8 cellular contexts compared by ENCODE assay signal in the genomic region with DNA sequence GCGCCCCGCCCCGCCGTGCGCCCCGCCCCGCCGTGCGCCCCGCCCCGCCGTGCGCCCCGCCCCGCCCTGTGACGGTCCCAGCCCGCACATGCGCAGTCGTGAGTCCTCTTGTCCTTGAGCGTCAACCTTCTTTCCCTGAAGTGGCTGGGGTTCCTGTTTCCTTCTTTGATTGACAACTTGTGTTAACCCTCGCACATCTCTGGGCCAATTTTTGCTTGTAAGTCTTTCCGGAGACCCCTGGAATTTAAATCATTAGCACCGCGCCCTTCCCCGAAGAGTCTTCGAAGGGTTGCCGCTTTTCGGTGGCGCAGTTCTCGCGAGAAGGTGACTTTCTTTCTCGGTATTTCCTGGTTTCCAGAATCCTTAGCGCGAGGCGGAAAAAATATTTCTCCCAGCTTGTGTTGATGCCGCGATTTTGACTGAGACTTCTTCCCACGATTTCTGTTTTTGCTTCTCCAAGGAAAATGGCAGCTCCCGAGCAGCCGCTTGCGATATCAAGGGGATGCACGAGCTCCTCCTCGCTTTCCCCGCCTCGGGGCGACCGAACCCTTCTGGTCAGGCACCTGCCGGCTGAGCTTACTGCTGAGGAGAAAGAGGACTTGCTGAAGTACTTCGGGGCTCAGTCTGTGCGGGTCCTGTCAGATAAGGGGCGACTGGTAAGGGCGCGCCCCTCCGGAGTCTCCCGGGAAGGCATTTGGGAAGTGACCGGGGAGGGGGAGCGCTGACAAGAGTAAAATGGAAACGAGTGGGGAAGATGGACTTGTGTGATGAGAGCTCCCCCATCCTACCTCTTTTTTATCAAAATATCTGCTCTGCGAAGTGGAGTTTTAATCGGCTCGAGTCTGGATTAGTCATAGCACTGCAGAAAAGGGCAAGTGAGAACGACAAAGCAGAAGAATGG. TPM values are rescaled to one million over a fixed set of nuclear protein-coding genes. Genes with fewer than 3 reads are reported as not detected.
DNase-seq lines count a peak whose midpoint lies in the region; TF ChIP-seq lines count a peak whose summit lies in the region.

A gene with protein sequence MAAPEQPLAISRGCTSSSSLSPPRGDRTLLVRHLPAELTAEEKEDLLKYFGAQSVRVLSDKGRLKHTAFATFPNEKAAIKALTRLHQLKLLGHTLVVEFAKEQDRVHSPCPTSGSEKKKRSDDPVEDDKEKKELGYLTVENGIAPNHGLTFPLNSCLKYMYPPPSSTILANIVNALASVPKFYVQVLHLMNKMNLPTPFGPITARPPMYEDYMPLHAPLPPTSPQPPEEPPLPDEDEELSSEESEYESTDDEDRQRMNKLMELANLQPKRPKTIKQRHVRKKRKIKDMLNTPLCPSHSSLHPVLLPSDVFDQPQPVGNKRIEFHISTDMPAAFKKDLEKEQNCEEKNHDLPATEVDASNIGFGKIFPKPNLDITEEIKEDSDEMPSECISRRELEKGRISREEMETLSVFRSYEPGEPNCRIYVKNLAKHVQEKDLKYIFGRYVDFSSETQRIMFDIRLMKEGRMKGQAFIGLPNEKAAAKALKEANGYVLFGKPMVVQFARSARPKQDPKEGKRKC (plus strand): TSS at position 93 of the 901 bp plus-strand sequence. CDS start 372 bp downstream, at position 465.

- H3K4me3 ChIP-seq in NB4 (ENCODE audit: low read depth, low read length) (peak within 1 kb of the TSS; percentile 81), SK-N-MC (peak within 1 kb of the TSS; percentile 93)

- no peaks in the 10 kb centered on the region; the same call in 1 of the 2 replicates for H3K27me3 Mint-ChIP-seq in HFFc6 (ENCODE audit: insufficient read depth)

- H3K4me3 Mint-ChIP-seq in HFFc6, result peak within 1 kb of the TSS; percentile 98

- TF ChIP-seq CTCF in HFFc6 (IDR thresholded peaks at IDR 0.05), result peak; percentile 32; the same call in 1 of the 2 replicates
- no peak for TF ChIP-seq CTCF in NB4 (IDR thresholded peaks at IDR 0.05; ENCODE audit: low read depth, low read length)

- H3K27ac ChIP-seq in SK-N-MC (peak within 1 kb of the TSS; percentile 99), temporal lobe (ENCODE audit: low read depth, low read length) (peak within 1 kb of the TSS; percentile 86)

- H3K36me3 ChIP-seq in SK-N-MC (ENCODE audit: insufficient read depth, low read length), result peaks cover 31% of the 10 kb centered on the region

- peaks cover 26% of the 10 kb centered on the region for H3K36me3 Mint-ChIP-seq in HFFc6 (ENCODE audit: low read depth)

- no peaks in the 10 kb centered on the region for H3K9me3 Mint-ChIP-seq in HFFc6

- H3K4me1 Mint-ChIP-seq in HFFc6 (ENCODE audit: low read depth), result peaks cover 50% of the 10 kb centered on the region

- DNase-seq in GM04503 (ENCODE audit: low read depth) (peak; percentile 60), HFFc6 (peak; percentile 88), NB4 (ENCODE audit: low read depth) (peak; percentile 83), SK-N-MC (ENCODE audit: low read depth, low spot score) (peak; percentile 74), glomerular endothelial cell (ENCODE audit: extremely low read depth, low read depth, low spot score) (peak; percentile 88), occipital lobe (lab: John Stamatoyannopoulos, UW) (peak; percentile 86)
- DNase-seq in activated naive CD4-positive, alpha-beta T cell treated with anti-CD3 and anti-CD28 coated beads, Interleukin-2, amount 50 U/mL, for 16 hours, result peak; percentile 81

- peak; percentile 44 for TF ChIP-seq POLR2A in NB4 (IDR thresholded peaks at IDR 0.05; ENCODE audit: extremely low read depth, insufficient read length)

- peak within 1 kb of the TSS; percentile 99 for H3K27ac Mint-ChIP-seq in HFFc6

- H3K9me3 ChIP-seq in SK-N-MC (ENCODE audit: low read depth, low read length), result no peaks in the 10 kb centered on the region

- H3K9ac ChIP-seq in SK-N-MC (ENCODE audit: insufficient read length), result peak within 1 kb of the TSS; percentile 96

RNA-seq across cellular contexts. Expression of the gene that starts here (rescaled TPM):
- 1 to 10 TPM; 7.1 to 9.6 (median 7.7) TPM for total RNA-seq in HFFc6 (2021; fragmentation: NEBNext Ultra II Directional; extraction: Animal tissue kit (Norgen Biotek cat#: 25700))
- total RNA-seq in glomerular endothelial cell, result 5.3 and 8.5 TPM in 2 replicates
- total RNA-seq in occipital lobe, result 29.8 TPM
- 24.3 TPM for total RNA-seq in temporal lobe

Comparison
In these comparisons a context has a peak if more than half of its experiments do, and no peak if none do; other contexts are left out.
1. Peak in every context shown above with its lines: DNase-seq, H3K4me3 ChIP-seq and H3K27ac ChIP-seq.